Comparison of ENCODE assay signal across 9 cellular contexts in genomic region chr16:70432800-70433455, GRCh38. TPM values are rescaled to one million over a fixed set of nuclear protein-coding genes. Genes with fewer than 3 reads are reported as not detected.
DNase-seq lines count a peak whose midpoint lies in the region; ATAC-seq and TF ChIP-seq lines count a peak whose summit lies in the region.
"Had no signal": no experiment of that assay in that cellular context is flagged by ENCODE, and none has a peak within 500 bp of the region (broad histone marks: within the 10 kb centered on the region; RNA-seq: fewer than 3 reads in every experiment).

No MANE protein-coding gene starts in this region.

- no peaks in the 10 kb centered on the region for H3K9me3 ChIP-seq in Peyer's patch
- no peaks in the 10 kb centered on the region for H3K9me3 ChIP-seq in heart left ventricle
- H3K9me3 ChIP-seq in tibial artery = no peaks in the 10 kb centered on the region

- H3K4me3 ChIP-seq in Peyer's patch (no peak overlapping the region), heart left ventricle (peak overlapping the region in 2 of 12 donors; percentile 7 to 8), tibial artery (no peak overlapping the region)

- peak in 2 of 4 donors; percentile 9 to 10 for ATAC-seq in heart left ventricle
- ATAC-seq in GM18520 (IDR thresholded peaks at IDR 0.05; ENCODE audit: unreplicated experiment) = no peak
- ATAC-seq in HG03159 (IDR thresholded peaks at IDR 0.05; ENCODE audit: unreplicated experiment) = no peak

- no peaks in the 10 kb centered on the region for H3K9me3 Mint-ChIP-seq in activated CD4-positive, alpha-beta T cell treated with anti-CD3 and anti-CD28 coated beads, Interleukin-2, amount 10 ng/mL, durations not matched to agents 24 days and 14 days

- H3K27me3 ChIP-seq in Peyer's patch (no peaks in the 10 kb centered on the region), heart left ventricle (no peaks in the 10 kb centered on the region), tibial artery (no peaks in the 10 kb centered on the region)

- TF ChIP-seq POLR2A in Peyer's patch (IDR thresholded peaks at IDR 0.05) = no peak
- TF ChIP-seq POLR2A in heart left ventricle (IDR thresholded peaks at IDR 0.05) = no peak

- H3K36me3 ChIP-seq in Peyer's patch (no peaks in the 10 kb centered on the region), heart left ventricle (peaks cover 0 to 7% (median 0%) of the 10 kb centered on the region in 9 donors), tibial artery (no peaks in the 10 kb centered on the region)

- DNase-seq in activated CD4-positive, alpha-beta T cell treated with anti-CD3 and anti-CD28 coated beads, Interleukin-2, amount 10 ng/mL, durations not matched to agents 24 days and 14 days = no peak
- no peak for DNase-seq in activated CD4-positive, alpha-beta T cell treated with anti-CD3 and anti-CD28 coated beads for 48 hours
- DNase-seq in Peyer's patch = peak in 2 of 3 donors; percentile 69 to 70
- peak in 2 of 5 donors; percentile 43 to 63 for DNase-seq in heart left ventricle
- DNase-seq in tibial artery = peak in 1 of 2 donors; percentile 39
- DNase-seq in NK-92 (lab: John Stamatoyannopoulos, UW; ENCODE audit: unreplicated experiment) = no peak
- DNase-seq: NCI-H510A treated with DMSO at 0.1 percent for 48 hours had no signal

- WGBS in heart left ventricle, 4 donors = 29 to 48% (median 35%) methylated on average over 11 of the region's 11 CpGs

- TF ChIP-seq CTCF in Peyer's patch (IDR thresholded peaks at IDR 0.05) (no peak), heart left ventricle (IDR thresholded peaks at IDR 0.05) (no peak), tibial artery (IDR thresholded peaks at IDR 0.05) (no peak)

- intact Hi-C loops in activated CD4-positive, alpha-beta T cell treated with anti-CD3 and anti-CD28 coated beads, Interleukin-2, amount 10 ng/mL, durations not matched to agents 24 days and 14 days (cut with micrococcal nuclease) = no loop called here
- intact Hi-C loops in heart left ventricle (cut with DNase I) = loop anchor here in 2 of 10 donors (5.0 kb wide), 1 partner anchor 51 kb away; no protein-coding TSS in a partner anchor
- intact Hi-C loops in tibial artery (cut with DNase I; ENCODE audit: low total_unique reads) = no loop called here

- peaks cover 67% of the 10 kb centered on the region for H3K4me1 Mint-ChIP-seq in activated CD4-positive, alpha-beta T cell treated with anti-CD3 and anti-CD28 coated beads, Interleukin-2, amount 10 ng/mL, durations not matched to agents 24 days and 14 days

- peaks cover 7% of the 10 kb centered on the region for H3K36me3 Mint-ChIP-seq in activated CD4-positive, alpha-beta T cell treated with anti-CD3 and anti-CD28 coated beads, Interleukin-2, amount 10 ng/mL, durations not matched to agents 24 days and 14 days (ENCODE audit: low read depth)

- H3K27me3 Mint-ChIP-seq in activated CD4-positive, alpha-beta T cell treated with anti-CD3 and anti-CD28 coated beads, Interleukin-2, amount 10 ng/mL, durations not matched to agents 24 days and 14 days = no peaks in the 10 kb centered on the region

- H3K27ac ChIP-seq in Peyer's patch = peak overlapping the region in 3 of 4 donors; percentile 47 to 77 (median 58)
- peak overlapping the region in 11 of 12 donors; percentile 49 to 97 (median 63) for H3K27ac ChIP-seq in heart left ventricle
- H3K27ac ChIP-seq in tibial artery = peak overlapping the region; percentile 53

- H3K4me1 ChIP-seq in Peyer's patch (peaks cover 13 to 83% (median 56%) of the 10 kb centered on the region in 4 donors), heart left ventricle (peaks cover 39 to 98% (median 83%) of the 10 kb centered on the region in 12 donors), tibial artery (peaks cover 5 to 67% (median 55%) of the 10 kb centered on the region in 4 donors)

- peak overlapping the region; percentile 53 for H3K27ac Mint-ChIP-seq in activated CD4-positive, alpha-beta T cell treated with anti-CD3 and anti-CD28 coated beads, Interleukin-2, amount 10 ng/mL, durations not matched to agents 24 days and 14 days

- no peak overlapping the region for H3K4me3 Mint-ChIP-seq in activated CD4-positive, alpha-beta T cell treated with anti-CD3 and anti-CD28 coated beads, Interleukin-2, amount 10 ng/mL, durations not matched to agents 24 days and 14 days

RNA-seq across cellular contexts. Expression of gene ST3GAL2, which starts 6.0 kb away (rescaled TPM):
- total RNA-seq in activated CD4-positive, alpha-beta T cell treated with anti-CD3 and anti-CD28 coated beads, Interleukin-2, amount 10 ng/mL, durations not matched to agents 24 days and 14 days = 27.9 and 37.0 TPM in 2 replicates
- total RNA-seq in Peyer's patch = 10 to 100 TPM; 13.0 to 27.5 (median 19.6) TPM
- 10 to 100 TPM; 16.7 to 44.6 (median 20.1) TPM for total RNA-seq in heart left ventricle
- 10 to 100 TPM in 1 of 2 donors, 1 to 10 TPM in 1; 8.4 to 23.7 TPM for polyA plus RNA-seq in heart left ventricle

RNA-seq across cellular contexts. Expression of gene FCSK, which starts 21.5 kb away (rescaled TPM):
- total RNA-seq in activated CD4-positive, alpha-beta T cell treated with anti-CD3 and anti-CD28 coated beads, Interleukin-2, amount 10 ng/mL, durations not matched to agents 24 days and 14 days = 19.6 and 24.4 TPM in 2 replicates
- total RNA-seq in Peyer's patch = 100 to 1,000 TPM in 1 of 4 donors, 10 to 100 TPM in 3; 32.2 to 127 (median 52.9) TPM
- 10 to 100 TPM in 3 of 9 donors, 1 to 10 TPM in 6; 6.5 to 17.3 (median 8.2) TPM for total RNA-seq in heart left ventricle
- polyA plus RNA-seq in heart left ventricle = 1 to 10 TPM; 5.9 to 8.4 TPM

Comparison
In these comparisons a context has a peak if more than half of its experiments do, and no peak if none do; other contexts are left out.
1. DNase-seq: peak in Peyer's patch (2 of 3); none in activated CD4-positive, alpha-beta T cell treated with anti-CD3 and anti-CD28 coated beads, Interleukin-2, amount 10 ng/mL, durations not matched to agents 24 days and 14 days (single experiment), activated CD4-positive, alpha-beta T cell treated with anti-CD3 and anti-CD28 coated beads for 48 hours (single experiment) and NK-92 (single experiment).
2. Peak in every context shown above with its lines, with median percentiles within 50 percentile points of each other: H3K27ac ChIP-seq.